In genomic region chr1:167122121-167122480, GRCh38 we compare ENCODE assay signal across 1 cellular context.
TF ChIP-seq lines count a peak whose summit lies in the region.

No MANE protein-coding gene starts in this region.

TF ChIP-seq in SK-N-SH treated with all-trans-retinoic acid at 6 μM for 48 hours, 23 proteins besides CTCF, POLR2A, EP300 and RAD21 (continued from another document):
- TF ChIP-seq TSHZ2 (CRISPR knock-in tag; IDR thresholded peaks at IDR 0.05) (no peak), PATZ1 (CRISPR knock-in tag; IDR thresholded peaks at IDR 0.05; ENCODE audit: borderline replicate concordance) (no peak)
TF ChIP-seq in SK-N-SH treated with all-trans-retinoic acid at 6 μM for 48 hours: peak in this region for 0.
